ENCODE assay signal across 20 cellular contexts in the genomic region with DNA sequence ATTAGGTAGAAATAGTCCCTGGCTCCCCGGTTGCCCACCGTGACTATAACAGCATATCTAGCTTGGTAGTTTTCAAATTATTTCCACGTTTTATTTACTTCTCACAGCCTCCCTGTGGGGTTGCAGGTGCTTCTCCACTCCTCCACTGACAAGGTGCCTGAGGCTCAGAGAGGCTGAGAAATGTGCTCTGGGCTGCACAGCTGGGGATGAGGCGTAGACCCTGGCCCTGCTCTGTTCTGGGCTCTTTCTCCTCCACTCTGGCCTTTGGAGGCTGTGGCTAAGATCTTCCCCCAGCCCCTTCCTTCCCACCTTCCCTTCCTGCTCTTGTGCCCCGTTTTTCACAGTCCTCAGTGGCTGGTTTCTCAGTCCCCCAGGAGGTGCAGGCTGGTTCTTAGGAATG. TPM values are rescaled to one million over a fixed set of nuclear protein-coding genes. Genes with fewer than 3 reads are reported as not detected.
DNase-seq lines count a peak whose midpoint lies in the region; ATAC-seq and TF ChIP-seq lines count a peak whose summit lies in the region.
"Had no signal": no experiment of that assay in that cellular context is flagged by ENCODE, and none has a peak within 500 bp of the region (broad histone marks: within the 10 kb centered on the region; RNA-seq: fewer than 3 reads in every experiment).

No MANE protein-coding gene starts in this region.

- H4K5ac ChIP-seq in H9 (ENCODE audit: insufficient read length, low read depth, low read length), result no peak overlapping the region

- ATAC-seq in CD4-positive, CD25-positive, alpha-beta regulatory T cell (ENCODE audit: low read depth in 2 of 2), result no peak
- ATAC-seq in GM18498 (IDR thresholded peaks at IDR 0.05; ENCODE audit: unreplicated experiment), result no peak
- ATAC-seq: HCT116, PC-3 had no signal

- peaks cover 12% of the 10 kb centered on the region for H3K4me1 ChIP-seq in CD4-positive, CD25-positive, alpha-beta regulatory T cell (ENCODE audit: control insufficient read depth, insufficient read depth, low read length, poor library complexity, severe bottlenecking)
- H3K4me1 ChIP-seq in H9 (ENCODE audit: insufficient read depth, low read length) (peaks cover 6% of the 10 kb centered on the region; the same call in 1 of the 2 replicates), spleen (peaks cover 11 to 51% (median 21%) of the 10 kb centered on the region in 6 donors), OCI-LY7 (ENCODE audit: insufficient read depth, low read length, poor library complexity, severe bottlenecking) (peaks cover 11% of the 10 kb centered on the region)

- no peak overlapping the region for H2BK5ac ChIP-seq in H9 (ENCODE audit: insufficient read length, low read length)

- H3K27ac Mint-ChIP-seq in CD4-positive, CD25-positive, alpha-beta regulatory T cell, result peak overlapping the region in 2 of 3 donors; percentile 48 to 82
- H3K27ac Mint-ChIP-seq in H9, result no peak overlapping the region
- peak overlapping the region; percentile 25 for H3K27ac Mint-ChIP-seq in dendritic cell treated with granulocyte-macrophage colony-stimulating factor and Interleukin-4, amounts not matched to agents 40 ng/mL and 50 ng/mL, for 4 days

- TF ChIP-seq POLR2A in spleen (IDR thresholded peaks at IDR 0.05), result no peak

- peaks cover 29% of the 10 kb centered on the region for H3K36me3 Mint-ChIP-seq in CD4-positive, CD25-positive, alpha-beta regulatory T cell
- H3K36me3 Mint-ChIP-seq in H9 (ENCODE audit: insufficient read depth in 1 of 3, low read depth in 3 of 3), result peaks cover 5 to 11% (median 5%) of the 10 kb centered on the region in 3 experiments; a peak in 5 of 7 replicates
- peaks cover 43% of the 10 kb centered on the region for H3K36me3 Mint-ChIP-seq in dendritic cell treated with granulocyte-macrophage colony-stimulating factor and Interleukin-4, amounts not matched to agents 40 ng/mL and 50 ng/mL, for 4 days (ENCODE audit: low read depth)

- H3K23ac ChIP-seq in H9 (ENCODE audit: insufficient read length, low read depth, low read length), result no peak overlapping the region

- H2BK120ac ChIP-seq in H9 (ENCODE audit: low read depth, low read length, poor library complexity, severe bottlenecking), result no peak overlapping the region

- no peak overlapping the region for H3K4me3 ChIP-seq in CD4-positive, CD25-positive, alpha-beta regulatory T cell (ENCODE audit: low read depth, low read length)
- H3K4me3 ChIP-seq in spleen, result no peak overlapping the region
- H3K4me3 ChIP-seq in OCI-LY7 (ENCODE audit: low read depth, low read length, poor library complexity, severe bottlenecking), result no peak overlapping the region
- H3K4me3 ChIP-seq: GM23248 had no signal

- H3K79me2 ChIP-seq in H9 (ENCODE audit: insufficient read depth, low read length) (no peaks in the 10 kb centered on the region), OCI-LY7 (ENCODE audit: insufficient read depth, low read depth, low read length) (no peaks in the 10 kb centered on the region)

- H3K56ac ChIP-seq in H9 (ENCODE audit: insufficient read length, low read depth, low read length), result no peak overlapping the region

- H3K27me3 ChIP-seq in CD4-positive, CD25-positive, alpha-beta regulatory T cell (ENCODE audit: control insufficient read depth, insufficient read depth, low read length), result no peaks in the 10 kb centered on the region
- no peaks in the 10 kb centered on the region; the same call in 1 of the 2 replicates for H3K27me3 ChIP-seq in H9 (ENCODE audit: insufficient read depth, low read length)
- no peaks in the 10 kb centered on the region for H3K27me3 ChIP-seq in spleen (replicated peaks in 1 of 7)

- no peak overlapping the region for H4K8ac ChIP-seq in H9 (replicated peaks; ENCODE audit: insufficient read length, low read depth, low read length)

- H4K20me1 ChIP-seq in H9 (ENCODE audit: control insufficient read depth, insufficient read depth, insufficient read length), result no peaks in the 10 kb centered on the region
- H4K20me1 ChIP-seq in OCI-LY7 (ENCODE audit: insufficient read depth, low read length), result no peaks in the 10 kb centered on the region

- no TSS peak for BruUV-seq in OCI-LY7 (replicated peaks; lab: Mats Ljungman, UMichigan)

- no peak overlapping the region for H2BK12ac ChIP-seq in H9 (ENCODE audit: insufficient read length, low read depth, low read length)

- intact Hi-C loops in dendritic cell treated with granulocyte-macrophage colony-stimulating factor and Interleukin-4, amounts not matched to agents 40 ng/mL and 50 ng/mL, for 4 days (cut with micrococcal nuclease), result loop anchor here (10.0 kb wide), 1 partner anchor 67 kb away; no protein-coding TSS in a partner anchor
- intact Hi-C loops in spleen (cut with DNase I; ENCODE audit: low total_unique reads), result no loop called here
- intact Hi-C loops in OCI-LY7 (cut with micrococcal nuclease; ENCODE audit: unreplicated experiment), result no loop called here

- H3K27ac ChIP-seq in CD4-positive, CD25-positive, alpha-beta regulatory T cell (ENCODE audit: insufficient read depth, low read length, poor library complexity, severe bottlenecking), result no peak overlapping the region
- no peak overlapping the region for H3K27ac ChIP-seq in H9 (ENCODE audit: insufficient read length, low read depth, low read length)
- no peak overlapping the region for H3K27ac ChIP-seq in spleen
- no peak overlapping the region for H3K27ac ChIP-seq in OCI-LY7 (ENCODE audit: low read depth, low read length, poor library complexity, severe bottlenecking)
- H3K27ac ChIP-seq: GM23248, RWPE1 had no signal

- no peaks in the 10 kb centered on the region for H3K79me1 ChIP-seq in H9 (ENCODE audit: insufficient read depth, low read depth, low read length, poor library complexity, severe bottlenecking)

- H3K23me2 ChIP-seq in H9 (ENCODE audit: insufficient read length, low read depth, low read length, poor library complexity, severe bottlenecking), result no peaks in the 10 kb centered on the region

- POLR2A ChIA-PET in OCI-LY7 (lab: Charles Lee), result no interaction called here

- H2AK5ac ChIP-seq in H9 (ENCODE audit: insufficient read length, low read length), result no peak overlapping the region

- no peak overlapping the region for H2BK20ac ChIP-seq in H9 (ENCODE audit: low read depth, low read length, poor library complexity, severe bottlenecking)

- H3K4me2 ChIP-seq in H9 (ENCODE audit: insufficient read depth, insufficient read length, low read length) (no peak overlapping the region), OCI-LY7 (ENCODE audit: low read length) (no peak overlapping the region)

- H3K9me2 ChIP-seq in OCI-LY7 (ENCODE audit: insufficient read depth, low read length), result no peaks in the 10 kb centered on the region

- H3K4me1 Mint-ChIP-seq in CD4-positive, CD25-positive, alpha-beta regulatory T cell, result peaks cover 6 to 76% (median 41%) of the 10 kb centered on the region in 4 donors
- peaks cover 12 to 13% of the 10 kb centered on the region in 2 experiments for H3K4me1 Mint-ChIP-seq in H9
- H3K4me1 Mint-ChIP-seq in dendritic cell treated with granulocyte-macrophage colony-stimulating factor and Interleukin-4, amounts not matched to agents 40 ng/mL and 50 ng/mL, for 4 days (ENCODE audit: low read depth), result peaks cover 34% of the 10 kb centered on the region

- TF ChIP-seq CTCF in H9 (conservative IDR thresholded peaks at IDR 0.05) (no peak), spleen (IDR thresholded peaks at IDR 0.05 in 8 of 11, conservative IDR thresholded peaks at IDR 0.05 in 3 of 11) (no peak), OCI-LY7 (conservative IDR thresholded peaks at IDR 0.05; ENCODE audit: low read length) (no peak)

- no peak overlapping the region for H3K4ac ChIP-seq in H9 (ENCODE audit: low read depth, low read length)

- DNase-seq in CD4-positive, CD25-positive, alpha-beta regulatory T cell, result no peak
- DNase-seq in H9, result no peak
- peak; percentile 46 for DNase-seq in spleen
- DNase-seq in OCI-LY7 (ENCODE audit: low spot score), result no peak
- no peak for DNase-seq in cortex of kidney (lab: John Stamatoyannopoulos, UW)
- DNase-seq: ACHN, AML-193, DMS153, GDM1, GM23248, KG1, MV-4-11, NCI-H1694 treated with DMSO at 0.1 percent for 48 hours, NCI-H2107, NCI-H510A treated with DMSO at 0.1 percent for 48 hours, PC-3 had no signal

- no peak overlapping the region for H3K9ac ChIP-seq in H9 (ENCODE audit: extremely low read depth, insufficient read length, low read length)
- H3K9ac ChIP-seq: GM23248 had no signal

- peaks cover 0 to 2% (median 0%) of the 10 kb centered on the region in 7 donors for H3K9me3 Mint-ChIP-seq in CD4-positive, CD25-positive, alpha-beta regulatory T cell
- H3K9me3 Mint-ChIP-seq in H9, result peaks cover 10 to 12% of the 10 kb centered on the region in 2 experiments; a peak in 3 of 5 replicates
- H3K9me3 Mint-ChIP-seq in dendritic cell treated with granulocyte-macrophage colony-stimulating factor and Interleukin-4, amounts not matched to agents 40 ng/mL and 50 ng/mL, for 4 days, result peaks cover 10% of the 10 kb centered on the region

- no peak overlapping the region for H3K18ac ChIP-seq in H9 (ENCODE audit: insufficient read length, low read depth, low read length)

- no peak overlapping the region for H4K91ac ChIP-seq in H9 (ENCODE audit: insufficient read length, low read depth, low read length)

- WGBS in H9 (ENCODE audit: extremely low coverage, insufficient read length, low lambda C conversion rate), result no CpG with 5 or more reads among the region's 5 CpGs
- 77 to 79% (median 79%) methylated on average over 5 of the region's 5 CpGs for WGBS in spleen, 5 donors

- H2AFZ ChIP-seq in H9 (ENCODE audit: low read length) (no peak overlapping the region), OCI-LY7 (ENCODE audit: low read length) (no peak overlapping the region)
- H2AFZ ChIP-seq: GM23248 had no signal

- H3K36me3 ChIP-seq in CD4-positive, CD25-positive, alpha-beta regulatory T cell (ENCODE audit: control insufficient read depth, insufficient read depth, low read length), result peaks cover 5% of the 10 kb centered on the region
- H3K36me3 ChIP-seq in spleen, result peaks cover 0 to 24% (median 8%) of the 10 kb centered on the region in 6 donors
- H3K36me3 ChIP-seq in OCI-LY7 (ENCODE audit: insufficient read depth, low read length), result no peaks in the 10 kb centered on the region; the same call in 1 of the 2 replicates

- H3K9me3 ChIP-seq in CD4-positive, CD25-positive, alpha-beta regulatory T cell (ENCODE audit: control insufficient read depth in 2 of 2, low read length in 2 of 2), result peaks cover 0 to 5% of the 10 kb centered on the region in 2 experiments
- H3K9me3 ChIP-seq in H9 (ENCODE audit: control insufficient read depth, low read depth, low read length) (no peaks in the 10 kb centered on the region), spleen (peaks cover 0 to 13% (median 10%) of the 10 kb centered on the region in 8 donors), OCI-LY7 (ENCODE audit: low read length) (no peaks in the 10 kb centered on the region)

- CTCF ChIA-PET in OCI-LY7 (lab: Charles Lee; ENCODE audit: unreplicated experiment), result no interaction called here

- no peaks in the 10 kb centered on the region for H3K27me3 Mint-ChIP-seq in CD4-positive, CD25-positive, alpha-beta regulatory T cell
- H3K27me3 Mint-ChIP-seq in H9 (ENCODE audit: low read depth), result no peaks in the 10 kb centered on the region
- no peaks in the 10 kb centered on the region for H3K27me3 Mint-ChIP-seq in dendritic cell treated with granulocyte-macrophage colony-stimulating factor and Interleukin-4, amounts not matched to agents 40 ng/mL and 50 ng/mL, for 4 days

- peak overlapping the region in 2 of 4 donors; percentile 8 to 24 for H3K4me3 Mint-ChIP-seq in CD4-positive, CD25-positive, alpha-beta regulatory T cell
- H3K4me3 Mint-ChIP-seq in H9, result no peak overlapping the region
- no peak overlapping the region for H3K4me3 Mint-ChIP-seq in dendritic cell treated with granulocyte-macrophage colony-stimulating factor and Interleukin-4, amounts not matched to agents 40 ng/mL and 50 ng/mL, for 4 days

- no peak overlapping the region for H3T11ph ChIP-seq in H9 (ENCODE audit: low read length)

- no peak overlapping the region for H2BK15ac ChIP-seq in H9 (ENCODE audit: low read depth, low read length)

- peak overlapping the region; percentile 25; the same call in 1 of the 2 replicates for H3K14ac ChIP-seq in H9 (ENCODE audit: insufficient read depth, low read length)

RNA-seq across cellular contexts. Expression of a gene that starts 34.7 kb away (rescaled TPM):
- total RNA-seq in CD4-positive, CD25-positive, alpha-beta regulatory T cell, result 33.8 TPM
- 10 to 100 TPM; 80.6 to 95.6 (median 87.7) TPM for polyA plus RNA-seq in CD4-positive, CD25-positive, alpha-beta regulatory T cell
- total RNA-seq in H9 (2021), result 4.7 and 5.9 TPM in 2 replicates
- 10 to 100 TPM; 42.3 to 80.6 (median 57.5) TPM for total RNA-seq in spleen
- 10 to 100 TPM; 41.9 to 58.5 (median 57.9) TPM for polyA plus RNA-seq in spleen
- 9.1 and 9.7 TPM in 2 replicates for total RNA-seq in OCI-LY7 (2014; rRNA removed; shearing (Covaris generic))
- 7.2 and 9.2 TPM in 2 replicates for total RNA-seq in OCI-LY7 (2022)

Comparison
In these comparisons a context has a peak if more than half of its experiments do, and no peak if none do; other contexts are left out.
1. H3K27ac Mint-ChIP-seq: peak in CD4-positive, CD25-positive, alpha-beta regulatory T cell (2 of 3) and dendritic cell treated with granulocyte-macrophage colony-stimulating factor and Interleukin-4, amounts not matched to agents 40 ng/mL and 50 ng/mL, for 4 days (single experiment); none in H9 (0 of 3).